2 cellular contexts compared by ENCODE assay signal in the genomic region with DNA sequence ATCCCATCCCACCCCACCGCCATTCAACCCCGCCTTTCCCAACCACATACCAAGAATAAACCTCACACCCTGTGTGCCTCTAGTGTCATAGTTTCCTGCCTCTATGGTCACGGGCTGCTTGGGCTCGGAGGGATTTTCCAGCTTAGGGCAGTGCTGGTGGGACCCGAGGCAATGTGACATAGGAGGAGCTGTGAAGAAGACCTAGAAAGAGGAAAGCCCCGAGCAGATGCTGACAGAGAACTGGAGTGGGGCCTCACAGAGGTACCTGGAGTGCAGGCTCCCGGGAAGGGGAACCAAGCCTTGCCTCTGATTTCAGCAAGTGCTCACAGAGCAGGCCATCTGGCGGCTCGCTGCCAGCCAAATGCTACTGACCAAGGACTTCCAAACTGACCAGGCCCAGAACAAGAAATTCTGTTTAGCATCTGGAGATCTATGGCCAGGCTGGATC.
TF ChIP-seq lines count a peak whose summit lies in the region.

No MANE protein-coding gene starts in this region.

TF ChIP-seq in HEK293, 187 proteins besides CTCF, POLR2A, EP300 and RAD21:
- TF ChIP-seq, protein P1, sequence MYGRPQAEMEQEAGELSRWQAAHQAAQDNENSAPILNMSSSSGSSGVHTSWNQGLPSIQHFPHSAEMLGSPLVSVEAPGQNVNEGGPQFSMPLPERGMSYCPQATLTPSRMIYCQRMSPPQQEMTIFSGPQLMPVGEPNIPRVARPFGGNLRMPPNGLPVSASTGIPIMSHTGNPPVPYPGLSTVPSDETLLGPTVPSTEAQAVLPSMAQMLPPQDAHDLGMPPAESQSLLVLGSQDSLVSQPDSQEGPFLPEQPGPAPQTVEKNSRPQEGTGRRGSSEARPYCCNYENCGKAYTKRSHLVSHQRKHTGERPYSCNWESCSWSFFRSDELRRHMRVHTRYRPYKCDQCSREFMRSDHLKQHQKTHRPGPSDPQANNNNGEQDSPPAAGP (tag by site-specific recombination; IDR thresholded peaks at IDR 0.05), result no peak
- no peak for TF ChIP-seq ZNF433 (tag by site-specific recombination; IDR thresholded peaks at IDR 0.05; ENCODE audit: low read depth)
- no peak for TF ChIP-seq ZNF239 (tag by site-specific recombination; IDR thresholded peaks at IDR 0.05)
- TF ChIP-seq, protein P2, sequence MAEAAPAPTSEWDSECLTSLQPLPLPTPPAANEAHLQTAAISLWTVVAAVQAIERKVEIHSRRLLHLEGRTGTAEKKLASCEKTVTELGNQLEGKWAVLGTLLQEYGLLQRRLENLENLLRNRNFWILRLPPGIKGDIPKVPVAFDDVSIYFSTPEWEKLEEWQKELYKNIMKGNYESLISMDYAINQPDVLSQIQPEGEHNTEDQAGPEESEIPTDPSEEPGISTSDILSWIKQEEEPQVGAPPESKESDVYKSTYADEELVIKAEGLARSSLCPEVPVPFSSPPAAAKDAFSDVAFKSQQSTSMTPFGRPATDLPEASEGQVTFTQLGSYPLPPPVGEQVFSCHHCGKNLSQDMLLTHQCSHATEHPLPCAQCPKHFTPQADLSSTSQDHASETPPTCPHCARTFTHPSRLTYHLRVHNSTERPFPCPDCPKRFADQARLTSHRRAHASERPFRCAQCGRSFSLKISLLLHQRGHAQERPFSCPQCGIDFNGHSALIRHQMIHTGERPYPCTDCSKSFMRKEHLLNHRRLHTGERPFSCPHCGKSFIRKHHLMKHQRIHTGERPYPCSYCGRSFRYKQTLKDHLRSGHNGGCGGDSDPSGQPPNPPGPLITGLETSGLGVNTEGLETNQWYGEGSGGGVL (tag by site-specific recombination; IDR thresholded peaks at IDR 0.05), result no peak
- TF ChIP-seq ZBTB17 (tag by site-specific recombination; IDR thresholded peaks at IDR 0.05), result peak; percentile 64
TF ChIP-seq in HEK293: peak in this region for 1.

TF ChIP-seq in HepG2, 621 proteins besides CTCF, POLR2A, EP300 and RAD21 (continued from another document):
- TF ChIP-seq, protein P3, sequence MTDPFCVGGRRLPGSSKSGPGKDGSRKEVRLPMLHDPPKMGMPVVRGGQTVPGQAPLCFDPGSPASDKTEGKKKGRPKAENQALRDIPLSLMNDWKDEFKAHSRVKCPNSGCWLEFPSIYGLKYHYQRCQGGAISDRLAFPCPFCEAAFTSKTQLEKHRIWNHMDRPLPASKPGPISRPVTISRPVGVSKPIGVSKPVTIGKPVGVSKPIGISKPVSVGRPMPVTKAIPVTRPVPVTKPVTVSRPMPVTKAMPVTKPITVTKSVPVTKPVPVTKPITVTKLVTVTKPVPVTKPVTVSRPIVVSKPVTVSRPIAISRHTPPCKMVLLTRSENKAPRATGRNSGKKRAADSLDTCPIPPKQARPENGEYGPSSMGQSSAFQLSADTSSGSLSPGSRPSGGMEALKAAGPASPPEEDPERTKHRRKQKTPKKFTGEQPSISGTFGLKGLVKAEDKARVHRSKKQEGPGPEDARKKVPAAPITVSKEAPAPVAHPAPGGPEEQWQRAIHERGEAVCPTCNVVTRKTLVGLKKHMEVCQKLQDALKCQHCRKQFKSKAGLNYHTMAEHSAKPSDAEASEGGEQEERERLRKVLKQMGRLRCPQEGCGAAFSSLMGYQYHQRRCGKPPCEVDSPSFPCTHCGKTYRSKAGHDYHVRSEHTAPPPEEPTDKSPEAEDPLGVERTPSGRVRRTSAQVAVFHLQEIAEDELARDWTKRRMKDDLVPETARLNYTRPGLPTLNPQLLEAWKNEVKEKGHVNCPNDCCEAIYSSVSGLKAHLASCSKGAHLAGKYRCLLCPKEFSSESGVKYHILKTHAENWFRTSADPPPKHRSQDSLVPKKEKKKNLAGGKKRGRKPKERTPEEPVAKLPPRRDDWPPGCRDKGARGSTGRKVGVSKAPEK (CRISPR knock-in tag; IDR thresholded peaks at IDR 0.05; ENCODE audit: borderline replicate concordance), result no peak
- TF ChIP-seq, protein P4, sequence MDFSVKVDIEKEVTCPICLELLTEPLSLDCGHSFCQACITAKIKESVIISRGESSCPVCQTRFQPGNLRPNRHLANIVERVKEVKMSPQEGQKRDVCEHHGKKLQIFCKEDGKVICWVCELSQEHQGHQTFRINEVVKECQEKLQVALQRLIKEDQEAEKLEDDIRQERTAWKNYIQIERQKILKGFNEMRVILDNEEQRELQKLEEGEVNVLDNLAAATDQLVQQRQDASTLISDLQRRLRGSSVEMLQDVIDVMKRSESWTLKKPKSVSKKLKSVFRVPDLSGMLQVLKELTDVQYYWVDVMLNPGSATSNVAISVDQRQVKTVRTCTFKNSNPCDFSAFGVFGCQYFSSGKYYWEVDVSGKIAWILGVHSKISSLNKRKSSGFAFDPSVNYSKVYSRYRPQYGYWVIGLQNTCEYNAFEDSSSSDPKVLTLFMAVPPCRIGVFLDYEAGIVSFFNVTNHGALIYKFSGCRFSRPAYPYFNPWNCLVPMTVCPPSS (IDR thresholded peaks at IDR 0.05), result no peak
- TF ChIP-seq ELF3 (CRISPR knock-in tag; IDR thresholded peaks at IDR 0.05) (no peak), HOXA3 (CRISPR knock-in tag; IDR thresholded peaks at IDR 0.05) (no peak), PRPF4 (IDR thresholded peaks at IDR 0.05; ENCODE audit: low read depth, low read length, poor library complexity, severe bottlenecking) (no peak), ZKSCAN1 (IDR thresholded peaks at IDR 0.05; ENCODE audit: low read length) (no peak), SATB2 (CRISPR knock-in tag; IDR thresholded peaks at IDR 0.05) (no peak), REXO4 (CRISPR knock-in tag; IDR thresholded peaks at IDR 0.05; ENCODE audit: borderline replicate concordance) (no peak)
- TF ChIP-seq, protein P5, sequence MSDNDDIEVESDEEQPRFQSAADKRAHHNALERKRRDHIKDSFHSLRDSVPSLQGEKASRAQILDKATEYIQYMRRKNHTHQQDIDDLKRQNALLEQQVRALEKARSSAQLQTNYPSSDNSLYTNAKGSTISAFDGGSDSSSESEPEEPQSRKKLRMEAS (IDR thresholded peaks at IDR 0.05), result no peak
